ENCODE assay signal across 11 cellular contexts in the genomic region with DNA sequence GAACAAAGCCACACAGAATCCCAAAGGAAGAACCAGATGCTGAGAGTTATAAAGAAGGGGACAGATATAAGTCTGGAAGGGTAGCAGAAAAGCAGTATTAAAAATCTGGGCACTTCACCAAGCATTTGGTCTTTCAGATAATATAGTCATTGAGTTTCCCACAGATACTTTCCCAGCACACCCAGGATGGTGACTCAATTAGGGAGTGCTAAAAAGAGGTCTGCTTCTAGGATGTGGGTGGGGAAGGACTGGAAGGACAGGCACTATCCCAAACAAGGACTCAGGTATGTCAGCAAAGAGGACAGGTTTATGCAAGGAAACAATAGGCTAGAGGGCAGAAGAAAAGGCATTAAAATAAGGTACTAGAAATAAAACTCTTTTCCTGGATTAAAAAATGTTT. TPM values are rescaled to one million over a fixed set of nuclear protein-coding genes. Genes with fewer than 3 reads are reported as not detected.
A peak's percentile ranks its signal among the peaks of the same experiment; 100 is the strongest.
DNase-seq lines count a peak whose midpoint lies in the region; ATAC-seq and TF ChIP-seq lines count a peak whose summit lies in the region.
"Had no signal": no experiment of that assay in that cellular context is flagged by ENCODE, and none has a peak within 500 bp of the region (broad histone marks: within the 10 kb centered on the region; RNA-seq: fewer than 3 reads in every experiment).

No MANE protein-coding gene starts in this region.

- H2AFZ ChIP-seq in neuronal stem cell (ENCODE audit: low read length) = no peak overlapping the region

- no peaks in the 10 kb centered on the region for H3K27me3 Mint-ChIP-seq in activated T-cell treated with anti-CD3 and anti-CD28 coated beads, Interleukin-2, amount 50 U/mL, for 72 hours (ENCODE audit: low read depth)
- H3K27me3 Mint-ChIP-seq in activated T-cell treated with anti-CD3 and anti-CD28 coated beads, Interleukin-2, amount 50 U/mL, for 4 hours (ENCODE audit: low read depth) = no peaks in the 10 kb centered on the region
- H3K27me3 Mint-ChIP-seq: IgD-negative memory B cell had no signal

- no peak for TF ChIP-seq POLR2A in upper lobe of left lung (IDR thresholded peaks at IDR 0.05)

- H3K4me2 ChIP-seq in neuronal stem cell (ENCODE audit: insufficient read depth, low read length, poor library complexity, severe bottlenecking) = no peak overlapping the region

- H3K27me3 ChIP-seq in dorsolateral prefrontal cortex = no peaks in the 10 kb centered on the region
- no peaks in the 10 kb centered on the region for H3K27me3 ChIP-seq in upper lobe of left lung
- no peaks in the 10 kb centered on the region for H3K27me3 ChIP-seq in neuronal stem cell (ENCODE audit: control insufficient read depth in 3 of 3, insufficient read depth in 3 of 3, low read depth in 1 of 3, low read length in 3 of 3)

- H3K27ac ChIP-seq in dorsolateral prefrontal cortex = peak overlapping the region in 58 of 59 donors; percentile 60 to 98 (median 93)
- peak overlapping the region; percentile 99 for H3K27ac ChIP-seq in mesodermal cell (ENCODE audit: low read depth, low read length, severe bottlenecking)
- H3K27ac ChIP-seq in upper lobe of left lung = peak overlapping the region; percentile 74 to 89 (median 86)
- H3K27ac ChIP-seq in neuronal stem cell (replicated peaks; ENCODE audit: low read length) = no peak overlapping the region
- H3K27ac ChIP-seq: C4-2B had no signal

- H3K36me3 ChIP-seq in mesodermal cell (ENCODE audit: control insufficient read depth, insufficient read depth, low read length) (peaks cover 72% of the 10 kb centered on the region), upper lobe of left lung (peaks cover 0 to 15% (median 0%) of the 10 kb centered on the region in 4 donors), neuronal stem cell (replicated peaks in 1 of 2; ENCODE audit: control insufficient read depth in 2 of 2, insufficient read depth in 2 of 2, low read length in 2 of 2) (peaks cover 4 to 87% of the 10 kb centered on the region in 2 donors)

- no peaks in the 10 kb centered on the region for H3K79me1 ChIP-seq in neuronal stem cell (ENCODE audit: low read depth, low read length)

- no peak overlapping the region for H3K9ac ChIP-seq in neuronal stem cell (ENCODE audit: low read depth, low read length, poor library complexity)

- no peak overlapping the region for H4K91ac ChIP-seq in neuronal stem cell (ENCODE audit: low read depth, low read length, poor library complexity)

- H2AK5ac ChIP-seq in neuronal stem cell (ENCODE audit: low read depth, low read length) = no peak overlapping the region

- no peak overlapping the region for H2BK12ac ChIP-seq in neuronal stem cell (ENCODE audit: low read length)

- H3K27ac Mint-ChIP-seq in activated T-cell treated with anti-CD3 and anti-CD28 coated beads, Interleukin-2, amount 50 U/mL, for 72 hours = peak overlapping the region; percentile 20
- H3K27ac Mint-ChIP-seq: IgD-negative memory B cell had no signal

- DNase-seq in activated T-cell treated with anti-CD3 and anti-CD28 coated beads, Interleukin-2, amount 50 U/mL, for 72 hours = no peak
- DNase-seq in activated T-cell treated with anti-CD3 and anti-CD28 coated beads, Interleukin-2, amount 50 U/mL, for 4 hours = no peak
- DNase-seq in dorsolateral prefrontal cortex = no peak
- DNase-seq in upper lobe of left lung = peak in 1 of 2 donors; percentile 28
- no peak for DNase-seq in neuronal stem cell (ENCODE audit: low spot score)
- DNase-seq in nucleus accumbens (lab: John Stamatoyannopoulos, UW) = no peak
- no peak for DNase-seq in NCI-H446 (lab: John Stamatoyannopoulos, UW)
- DNase-seq: activated naive CD4-positive, alpha-beta T cell treated with anti-CD3 and anti-CD28 coated beads, Interleukin-2, amount 50 U/mL, for 16 hours had no signal

- no peak overlapping the region for H2BK5ac ChIP-seq in neuronal stem cell (ENCODE audit: low read length)

- H3K36me3 Mint-ChIP-seq in activated T-cell treated with anti-CD3 and anti-CD28 coated beads, Interleukin-2, amount 50 U/mL, for 72 hours (ENCODE audit: insufficient read depth in 2 of 2) = peaks cover 7 to 32% of the 10 kb centered on the region in 2 donors
- H3K36me3 Mint-ChIP-seq in activated T-cell treated with anti-CD3 and anti-CD28 coated beads, Interleukin-2, amount 50 U/mL, for 4 hours (ENCODE audit: insufficient read depth) = peaks cover 46% of the 10 kb centered on the region

- H3K4me1 ChIP-seq in mesodermal cell (ENCODE audit: control insufficient read depth, insufficient read depth, low read length, poor library complexity, severe bottlenecking) = peaks cover 28% of the 10 kb centered on the region
- peaks cover 31 to 42% (median 38%) of the 10 kb centered on the region in 4 donors for H3K4me1 ChIP-seq in upper lobe of left lung
- peaks cover 5 to 11% of the 10 kb centered on the region in 2 donors for H3K4me1 ChIP-seq in neuronal stem cell (ENCODE audit: control insufficient read depth in 2 of 2, insufficient read depth in 1 of 2, low read depth in 1 of 2, low read length in 2 of 2)

- no peak overlapping the region for H2BK120ac ChIP-seq in neuronal stem cell (ENCODE audit: low read depth, low read length)

- H2BK15ac ChIP-seq in neuronal stem cell (ENCODE audit: low read length) = no peak overlapping the region

- H3K23ac ChIP-seq in neuronal stem cell (ENCODE audit: low read depth, low read length, poor library complexity) = no peak overlapping the region

- no peak overlapping the region for H3K18ac ChIP-seq in neuronal stem cell (ENCODE audit: low read length)

- peaks cover 30% of the 10 kb centered on the region for H3K4me1 Mint-ChIP-seq in activated T-cell treated with anti-CD3 and anti-CD28 coated beads, Interleukin-2, amount 50 U/mL, for 72 hours (ENCODE audit: low read depth)
- peaks cover 33% of the 10 kb centered on the region for H3K4me1 Mint-ChIP-seq in activated T-cell treated with anti-CD3 and anti-CD28 coated beads, Interleukin-2, amount 50 U/mL, for 4 hours (ENCODE audit: low read depth)

- no peak overlapping the region for H3K4me3 Mint-ChIP-seq in activated T-cell treated with anti-CD3 and anti-CD28 coated beads, Interleukin-2, amount 50 U/mL, for 72 hours
- H3K4me3 Mint-ChIP-seq in activated T-cell treated with anti-CD3 and anti-CD28 coated beads, Interleukin-2, amount 50 U/mL, for 4 hours = no peak overlapping the region
- H3K4me3 Mint-ChIP-seq: IgD-negative memory B cell had no signal

- no peak overlapping the region for H3K4ac ChIP-seq in neuronal stem cell (ENCODE audit: low read length)

- no peaks in the 10 kb centered on the region for H3K9me3 Mint-ChIP-seq in activated T-cell treated with anti-CD3 and anti-CD28 coated beads, Interleukin-2, amount 50 U/mL, for 72 hours
- H3K9me3 Mint-ChIP-seq in activated T-cell treated with anti-CD3 and anti-CD28 coated beads, Interleukin-2, amount 50 U/mL, for 4 hours = no peaks in the 10 kb centered on the region
- H3K9me3 Mint-ChIP-seq: IgD-negative memory B cell had no signal

- H3K4me3 ChIP-seq in dorsolateral prefrontal cortex = no peak overlapping the region
- H3K4me3 ChIP-seq in mesodermal cell (ENCODE audit: extremely low read depth, insufficient read depth, low read length, poor library complexity, severe bottlenecking) = no peak overlapping the region
- H3K4me3 ChIP-seq in upper lobe of left lung = no peak overlapping the region
- no peak overlapping the region for H3K4me3 ChIP-seq in neuronal stem cell (ENCODE audit: low read length in 2 of 2)

- intact Hi-C loops in dorsolateral prefrontal cortex (cut with DNase I) = loop anchor here (2.0 to 10.0 kb wide), 5 partner anchors 37 to 205 kb away; partner anchors contain the start of genes PCDHGA10 (in 1 of the 2), PCDHGA4 (in 1 of the 2), PCDHGA9 (in 1 of the 2) and PCDHGB1 (in 1 of the 2)

- no peak overlapping the region for H3K14ac ChIP-seq in neuronal stem cell (ENCODE audit: low read length)

- TF ChIP-seq EP300 in upper lobe of left lung (IDR thresholded peaks at IDR 0.05) = peak in 1 of 4 donors; percentile 57

- no peak for TF ChIP-seq CTCF in dorsolateral prefrontal cortex (IDR thresholded peaks at IDR 0.05 in 54 of 56, conservative IDR thresholded peaks at IDR 0.05 in 2 of 56; ENCODE audit: low read depth in 1 of 56, partially characterized antibody in 56 of 56)
- TF ChIP-seq CTCF in upper lobe of left lung (IDR thresholded peaks at IDR 0.05) = no peak

- ATAC-seq in activated T-cell treated with anti-CD3 and anti-CD28 coated beads, Interleukin-2, amount 50 U/mL, for 72 hours (replicated peaks in 1 of 2) = no peak
- ATAC-seq in activated T-cell treated with anti-CD3 and anti-CD28 coated beads, Interleukin-2, amount 50 U/mL, for 4 hours = no peak
- ATAC-seq in upper lobe of left lung (ENCODE audit: low FRiP score in 2 of 2) = no peak

- H4K8ac ChIP-seq in neuronal stem cell (ENCODE audit: low read depth, low read length) = no peak overlapping the region

- H3K9me3 ChIP-seq in mesodermal cell (ENCODE audit: control insufficient read depth, low read length) = peaks cover 3% of the 10 kb centered on the region
- no peaks in the 10 kb centered on the region for H3K9me3 ChIP-seq in upper lobe of left lung
- H3K9me3 ChIP-seq in neuronal stem cell (replicated peaks in 1 of 2; ENCODE audit: control insufficient read depth in 2 of 2, insufficient read depth in 1 of 2, low read depth in 1 of 2, low read length in 2 of 2) = peaks cover 2 to 67% of the 10 kb centered on the region in 2 donors

RNA-seq across cellular contexts. Expression of gene DIAPH1, which starts 59.3 kb away (rescaled TPM):
- total RNA-seq in activated T-cell treated with anti-CD3 and anti-CD28 coated beads, Interleukin-2, amount 50 U/mL, for 72 hours = 100 to 1,000 TPM; 162 to 165 TPM
- 100 to 1,000 TPM; 243 to 289 (median 269) TPM for total RNA-seq in activated T-cell treated with anti-CD3 and anti-CD28 coated beads, Interleukin-2, amount 50 U/mL, for 4 hours
- total RNA-seq in dorsolateral prefrontal cortex = 10 to 100 TPM; 19.5 to 72.5 (median 48.1) TPM
- polyA plus RNA-seq in mesodermal cell (2013, experiment 1 of 2) = 49.3 TPM
- polyA plus RNA-seq in mesodermal cell (2013, experiment 2 of 2) = 45.8 TPM
- 100 to 1,000 TPM in 5 of 6 donors, 10 to 100 TPM in 1; 96.4 to 175 (median 133) TPM for total RNA-seq in upper lobe of left lung
- 34.7 TPM for polyA plus RNA-seq in neuronal stem cell (2013, experiment 1 of 2)
- polyA plus RNA-seq in neuronal stem cell (2013, experiment 2 of 2) = 34.1 TPM
